In the genomic region with DNA sequence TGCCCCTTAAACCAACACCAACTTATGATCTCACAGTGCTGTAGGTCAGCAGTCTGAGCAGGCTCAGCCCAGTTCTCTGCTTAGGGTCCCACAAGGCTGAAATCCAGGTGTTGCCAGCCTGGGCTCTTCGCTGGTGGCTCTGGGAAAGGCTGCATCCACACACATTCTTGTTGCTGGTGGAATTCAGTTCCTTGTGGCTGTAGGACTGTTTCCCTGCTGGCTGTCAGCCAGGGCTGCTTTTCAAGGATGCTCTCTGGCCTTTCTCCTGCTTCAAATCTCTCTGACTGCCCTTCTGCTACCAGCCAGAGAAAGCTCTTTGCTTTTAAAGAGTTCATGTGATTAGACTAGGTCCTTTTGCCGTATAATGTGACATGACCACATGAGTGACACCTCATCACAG, we compare ENCODE assay signal across 32 cellular contexts.
"Had no signal": no experiment of that assay in that cellular context is flagged by ENCODE, and none has a peak within 500 bp of the region (broad histone marks: within the 10 kb centered on the region; RNA-seq: fewer than 3 reads in every experiment).

No MANE protein-coding gene starts in this region.

- H3K4me3 Mint-ChIP-seq: activated B cell treated with CpG ODN at 0.5 μM for 24 hours; activated CD8-positive, alpha-beta memory T cell treated with anti-CD3 and anti-CD28 coated beads, Interleukin-2, amount 10 ng/mL, durations not matched to agents 7 days and 5 days; activated CD8-positive, alpha-beta T cell treated with anti-CD3 and anti-CD28 coated beads, Interleukin-2, amount 10 ng/mL, durations not matched to agents 7 days and 5 days; activated naive CD4-positive, alpha-beta T cell treated with anti-CD3 and anti-CD28 coated beads, Interleukin-2, amount 10 ng/mL, durations not matched to agents 7 days and 5 days; activated naive CD8-positive, alpha-beta T cell treated with anti-CD3 and anti-CD28 coated beads, Interleukin-2, amount 10 ng/mL, durations not matched to agents 7 days and 5 days; activated T-cell treated with anti-CD3 and anti-CD28 coated beads, Interleukin-2, amount 50 U/mL, for 24 hours; activated T-cell treated with anti-CD3 and anti-CD28 coated beads, Interleukin-2, amount 50 U/mL, for 72 hours; central memory CD8-positive, alpha-beta T cell; dendritic cell treated with granulocyte-macrophage colony-stimulating factor and Interleukin-4, amounts not matched to agents 40 ng/mL and 50 ng/mL, for 4 days; endodermal cell; T-helper 17 cell; T-helper 2 cell treated with Interferon-gamma antibody and Interleukin-4, amounts not matched to agents 5 μg/mL and 100 μg/mL, for 36 hours had no signal

- H3K4me1 ChIP-seq: foreskin keratinocyte had no signal

- H3K27ac Mint-ChIP-seq: activated B cell treated with CpG ODN at 0.5 μM for 24 hours; activated CD8-positive, alpha-beta memory T cell treated with anti-CD3 and anti-CD28 coated beads, Interleukin-2, amount 10 ng/mL, durations not matched to agents 7 days and 5 days; activated CD8-positive, alpha-beta T cell treated with anti-CD3 and anti-CD28 coated beads, Interleukin-2, amount 10 ng/mL, durations not matched to agents 7 days and 5 days; activated naive CD4-positive, alpha-beta T cell treated with anti-CD3 and anti-CD28 coated beads, Interleukin-2, amount 10 ng/mL, durations not matched to agents 7 days and 5 days; activated naive CD4-positive, alpha-beta T cell treated with anti-CD3 and anti-CD28 coated beads, Interleukin-2, amount 50 U/mL, for 72 hours; activated naive CD8-positive, alpha-beta T cell treated with anti-CD3 and anti-CD28 coated beads, Interleukin-2, amount 10 ng/mL, durations not matched to agents 7 days and 5 days; activated T-cell treated with anti-CD3 and anti-CD28 coated beads, Interleukin-2, amount 50 U/mL, for 24 hours; activated T-cell treated with anti-CD3 and anti-CD28 coated beads, Interleukin-2, amount 50 U/mL, for 72 hours; dendritic cell treated with granulocyte-macrophage colony-stimulating factor and Interleukin-4, amounts not matched to agents 40 ng/mL and 50 ng/mL, for 4 days; endodermal cell; T-helper 17 cell; T-helper 2 cell treated with Interferon-gamma antibody and Interleukin-4, amounts not matched to agents 5 μg/mL and 100 μg/mL, for 36 hours had no signal

- H3K27ac ChIP-seq: ascending aorta, brain microvascular endothelial cell, coronary artery, dorsolateral prefrontal cortex, esophagus muscularis mucosa, foreskin keratinocyte, gastrocnemius medialis, heart left ventricle, WERI-Rb-1 had no signal

- H3K27me3 ChIP-seq: ascending aorta, brain microvascular endothelial cell had no signal

- H3K4me3 ChIP-seq: ascending aorta, coronary artery, dorsolateral prefrontal cortex, esophagus muscularis mucosa, heart left ventricle had no signal

- H3K9me3 Mint-ChIP-seq: activated naive CD4-positive, alpha-beta T cell treated with anti-CD3 and anti-CD28 coated beads, Interleukin-2, amount 10 ng/mL, durations not matched to agents 7 days and 5 days; activated naive CD4-positive, alpha-beta T cell treated with anti-CD3 and anti-CD28 coated beads, Interleukin-2, amount 50 U/mL, for 72 hours; activated naive CD8-positive, alpha-beta T cell treated with anti-CD3 and anti-CD28 coated beads, Interleukin-2, amount 10 ng/mL, durations not matched to agents 7 days and 5 days; activated T-cell treated with anti-CD3 and anti-CD28 coated beads, Interleukin-2, amount 50 U/mL, for 24 hours; activated T-cell treated with anti-CD3 and anti-CD28 coated beads, Interleukin-2, amount 50 U/mL, for 72 hours; central memory CD8-positive, alpha-beta T cell; T-helper 2 cell treated with Interferon-gamma antibody and Interleukin-4, amounts not matched to agents 5 μg/mL and 100 μg/mL, for 36 hours had no signal

- H3K36me3 ChIP-seq: brain microvascular endothelial cell, gastrocnemius medialis, WERI-Rb-1 had no signal

- H3K36me3 Mint-ChIP-seq: activated CD8-positive, alpha-beta memory T cell treated with anti-CD3 and anti-CD28 coated beads, Interleukin-2, amount 10 ng/mL, durations not matched to agents 7 days and 5 days; activated naive CD4-positive, alpha-beta T cell treated with anti-CD3 and anti-CD28 coated beads, Interleukin-2, amount 10 ng/mL, durations not matched to agents 7 days and 5 days; activated naive CD4-positive, alpha-beta T cell treated with anti-CD3 and anti-CD28 coated beads, Interleukin-2, amount 50 U/mL, for 72 hours; activated naive CD8-positive, alpha-beta T cell treated with anti-CD3 and anti-CD28 coated beads, Interleukin-2, amount 10 ng/mL, durations not matched to agents 7 days and 5 days had no signal

- DNase-seq: activated B cell treated with CpG ODN at 0.5 μM for 24 hours; activated CD4-positive, alpha-beta T cell treated with anti-CD3 and anti-CD28 coated beads for 48 hours; activated CD4-positive, alpha-beta T cell treated with anti-CD3 and anti-CD28 coated beads, Interleukin-2, amount 50 U/mL, for 1 hour; activated CD4-positive, alpha-beta T cell treated with anti-CD3 and anti-CD28 coated beads, Interleukin-2, amount 50 U/mL, for 48 hours; activated CD8-positive, alpha-beta memory T cell treated with anti-CD3 and anti-CD28 coated beads, Interleukin-2, amount 10 ng/mL, durations not matched to agents 7 days and 5 days; activated CD8-positive, alpha-beta memory T cell treated with anti-CD3 and anti-CD28 coated beads, Interleukin-2, amount 50 U/mL, for 4 hours; activated CD8-positive, alpha-beta T cell treated with anti-CD3 and anti-CD28 coated beads, Interleukin-2, amount 10 ng/mL, durations not matched to agents 7 days and 5 days; activated gamma-delta T cell; activated naive CD4-positive, alpha-beta T cell; activated naive CD4-positive, alpha-beta T cell treated with anti-CD3 and anti-CD28 coated beads, Interleukin-2, amount 10 ng/mL, durations not matched to agents 7 days and 5 days; activated naive CD8-positive, alpha-beta T cell treated with anti-CD3 and anti-CD28 coated beads, Interleukin-2, amount 10 ng/mL, durations not matched to agents 7 days and 5 days; activated T-cell treated with anti-CD3 and anti-CD28 coated beads, Interleukin-2, amount 50 U/mL, for 24 hours; activated T-cell treated with anti-CD3 and anti-CD28 coated beads, Interleukin-2, amount 50 U/mL, for 72 hours; brain microvascular endothelial cell; dorsolateral prefrontal cortex; effector memory CD4-positive, alpha-beta T cell; foreskin keratinocyte; gastrocnemius medialis; glutamatergic neuron; heart left ventricle; T-helper 17 cell; T1000; WERI-Rb-1 had no signal

- ATAC-seq: activated CD4-positive, CD25-positive, alpha-beta regulatory T cell treated with anti-CD3 and anti-CD28 coated beads, Interleukin-2, amount 50 U/mL, for 24 hours; activated CD8-positive, alpha-beta memory T cell treated with anti-CD3 and anti-CD28 coated beads, Interleukin-2, amount 10 ng/mL, durations not matched to agents 7 days and 5 days; activated CD8-positive, alpha-beta T cell treated with anti-CD3 and anti-CD28 coated beads, Interleukin-2, amount 10 ng/mL, durations not matched to agents 7 days and 5 days; activated naive CD4-positive, alpha-beta T cell treated with anti-CD3 and anti-CD28 coated beads, Interleukin-2, amount 50 U/mL, for 72 hours; activated T-cell treated with anti-CD3 and anti-CD28 coated beads, Interleukin-2, amount 50 U/mL, for 72 hours; foreskin keratinocyte; gastrocnemius medialis; heart left ventricle; T-helper 17 cell had no signal
